19 cellular contexts compared by ENCODE assay signal in the genomic region with DNA sequence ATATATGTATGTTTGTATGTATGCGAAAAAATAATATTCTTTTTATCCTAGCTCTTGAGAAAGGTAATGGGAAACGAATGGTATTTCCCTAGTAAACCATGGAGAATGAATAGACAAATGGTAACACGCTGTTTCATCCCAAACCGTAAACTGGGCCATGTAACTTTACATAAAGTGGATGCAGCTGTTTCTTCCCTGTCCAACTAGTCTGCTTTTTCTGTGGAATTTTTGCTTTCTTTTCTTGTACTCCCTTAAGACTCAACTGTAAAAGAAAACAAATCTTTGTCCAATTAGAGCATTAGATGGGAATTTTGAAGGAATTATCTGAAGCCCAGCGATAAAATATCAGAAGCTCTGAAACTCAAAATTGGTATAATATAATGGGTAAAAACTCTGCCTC.
DNase-seq lines count a peak whose midpoint lies in the region; ATAC-seq and TF ChIP-seq lines count a peak whose summit lies in the region.
"Had no signal": no experiment of that assay in that cellular context is flagged by ENCODE, and none has a peak within 500 bp of the region (broad histone marks: within the 10 kb centered on the region; RNA-seq: fewer than 3 reads in every experiment).

No MANE protein-coding gene starts in this region.

- intact Hi-C loops in heart right ventricle (cut with DNase I): no loop called here
- intact Hi-C loops in right cardiac atrium (cut with DNase I): loop anchor here in 1 of 4 donors (10.0 kb wide), 1 partner anchor 54 kb away; no protein-coding TSS in a partner anchor

- no peak overlapping the region for H2BK5ac ChIP-seq in mesenchymal stem cell (ENCODE audit: low read depth, low read length, poor library complexity, severe bottlenecking)

- no peak overlapping the region for H2BK12ac ChIP-seq in mesenchymal stem cell (ENCODE audit: low read length in 2 of 2)

- no peak overlapping the region for H2BK120ac ChIP-seq in mesenchymal stem cell (ENCODE audit: low read depth, low read length)

- H3K4ac ChIP-seq in mesenchymal stem cell (ENCODE audit: low read depth in 1 of 2, low read length in 2 of 2): no peak overlapping the region

- H3K27me3 ChIP-seq in heart right ventricle: no peaks in the 10 kb centered on the region
- H3K27me3 ChIP-seq in right cardiac atrium (ENCODE audit: control insufficient read depth, insufficient read depth): no peaks in the 10 kb centered on the region
- H3K27me3 ChIP-seq in mesenchymal stem cell (ENCODE audit: control insufficient read depth in 1 of 2, insufficient read depth in 1 of 2, low read length in 2 of 2): no peaks in the 10 kb centered on the region
- H3K27me3 ChIP-seq in subcutaneous abdominal adipose tissue (ENCODE audit: control insufficient read depth in 5 of 5, insufficient read depth in 4 of 5, low read length in 5 of 5): no peaks in the 10 kb centered on the region
- H3K27me3 ChIP-seq: Peyer's patch had no signal

- H3K9ac ChIP-seq in mesenchymal stem cell (ENCODE audit: low read length): peak overlapping the region; percentile 17
- H3K9ac ChIP-seq in subcutaneous abdominal adipose tissue (ENCODE audit: low read length in 5 of 5): peak overlapping the region in 1 of 5 donors; percentile 3

- no peak overlapping the region for H3K14ac ChIP-seq in mesenchymal stem cell (ENCODE audit: low read length in 2 of 2)

- 79 to 82% methylated on average over 5 of the region's 5 CpGs for WGBS in heart right ventricle, 2 donors
- WGBS in right cardiac atrium: 81% methylated on average over 5 of the region's 5 CpGs
- 96% methylated on average over 4 of the region's 5 CpGs for WGBS in mesenchymal stem cell

- no peaks in the 10 kb centered on the region for H3K79me1 ChIP-seq in mesenchymal stem cell (replicated peaks; ENCODE audit: low read length, poor library complexity, severe bottlenecking)

- DNase-seq in heart right ventricle (no peak), right cardiac atrium (no peak), mesenchymal stem cell (no peak), NCI-H1694 (lab: John Stamatoyannopoulos, UW) (no peak), mesenteric fat pad (ENCODE audit: low spot score) (no peak), activated gamma-delta T cell treated with Interleukin-2 at 50 U/mL for 16 hours (no peak)
- DNase-seq: CD4-positive, alpha-beta memory T cell; NCI-H1105; NCI-H187; NCI-H2107; NCI-H510A; NCI-H748 treated with DMSO at 0.1 percent for 48 hours; NK-92 treated with Interleukin-12 subunit alpha and Interleukin-12 subunit beta, amount 100 ng/mL, for 24 hours; Peyer's patch; SHP77 treated with DMSO at 0.1 percent for 48 hours had no signal

- H4K91ac ChIP-seq in mesenchymal stem cell (ENCODE audit: low read length): no peak overlapping the region

- peak overlapping the region in 6 of 10 donors; percentile 28 to 60 (median 50) for H3K27ac ChIP-seq in heart right ventricle
- no peak overlapping the region for H3K27ac ChIP-seq in right cardiac atrium (ENCODE audit: low read length)
- no peak overlapping the region for H3K27ac ChIP-seq in mesenchymal stem cell (ENCODE audit: low read length, poor library complexity, severe bottlenecking)
- peak overlapping the region; percentile 50 for H3K27ac ChIP-seq in subcutaneous abdominal adipose tissue (ENCODE audit: low read depth, low read length)

- H3K36me3 ChIP-seq in heart right ventricle: no peaks in the 10 kb centered on the region
- H3K36me3 ChIP-seq in mesenchymal stem cell (ENCODE audit: control insufficient read depth in 1 of 2, insufficient read depth in 2 of 2, low read depth in 1 of 2, low read length in 2 of 2): no peaks in the 10 kb centered on the region
- H3K36me3 ChIP-seq in subcutaneous abdominal adipose tissue (ENCODE audit: control insufficient read depth in 5 of 5, insufficient read depth in 5 of 5, low read length in 5 of 5): no peaks in the 10 kb centered on the region
- H3K36me3 ChIP-seq: Peyer's patch had no signal

- peaks cover 5 to 74% (median 39%) of the 10 kb centered on the region in 9 donors for H3K4me1 ChIP-seq in heart right ventricle
- peaks cover 4% of the 10 kb centered on the region for H3K4me1 ChIP-seq in right cardiac atrium (ENCODE audit: control insufficient read depth, insufficient read depth, low read length)
- no peaks in the 10 kb centered on the region for H3K4me1 ChIP-seq in mesenchymal stem cell (ENCODE audit: control insufficient read depth, insufficient read depth, low read depth, low read length)
- peaks cover 0 to 44% (median 16%) of the 10 kb centered on the region in 5 donors for H3K4me1 ChIP-seq in subcutaneous abdominal adipose tissue (ENCODE audit: control insufficient read depth in 5 of 5, insufficient read depth in 5 of 5, low read length in 5 of 5)
- H3K4me1 ChIP-seq: Peyer's patch had no signal

- no peak overlapping the region for H3K4me2 ChIP-seq in mesenchymal stem cell (ENCODE audit: low read length, poor library complexity, severe bottlenecking)
- H3K4me2 ChIP-seq: GM23338 had no signal

- no peak overlapping the region for H2AK5ac ChIP-seq in mesenchymal stem cell (ENCODE audit: low read length, severe bottlenecking)

- TF ChIP-seq CTCF in heart right ventricle (IDR thresholded peaks at IDR 0.05): no peak

- H3K4me3 ChIP-seq in heart right ventricle (no peak overlapping the region), right cardiac atrium (ENCODE audit: low read length) (no peak overlapping the region), mesenchymal stem cell (ENCODE audit: insufficient read depth in 1 of 2, low read depth in 1 of 2, low read length in 2 of 2) (no peak overlapping the region), subcutaneous abdominal adipose tissue (ENCODE audit: low read depth in 1 of 5, low read length in 5 of 5) (no peak overlapping the region)
- H3K4me3 ChIP-seq: GM23338, K562, Peyer's patch had no signal

- peak in 4 of 8 donors; percentile 37 to 57 (median 45) for ATAC-seq in heart right ventricle
- no peak for ATAC-seq in right cardiac atrium
- ATAC-seq: GM23338, HCT116, K562 had no signal

- no peak overlapping the region for H3K23ac ChIP-seq in mesenchymal stem cell (ENCODE audit: low read length in 2 of 2)

- no peak overlapping the region for H2BK15ac ChIP-seq in mesenchymal stem cell (ENCODE audit: low read depth, poor library complexity, severe bottlenecking)

- no peak overlapping the region for H2AFZ ChIP-seq in mesenchymal stem cell (ENCODE audit: low read depth, low read length)
- H2AFZ ChIP-seq: GM23338 had no signal

- H4K8ac ChIP-seq in mesenchymal stem cell (ENCODE audit: low read length): no peak overlapping the region

- H3K18ac ChIP-seq in mesenchymal stem cell (ENCODE audit: low read depth in 1 of 2, low read length in 2 of 2): no peak overlapping the region

- H3K9me3 ChIP-seq in heart right ventricle (no peaks in the 10 kb centered on the region), right cardiac atrium (ENCODE audit: control insufficient read depth, low read length) (no peaks in the 10 kb centered on the region), mesenchymal stem cell (ENCODE audit: control insufficient read depth, low read length) (no peaks in the 10 kb centered on the region), subcutaneous abdominal adipose tissue (ENCODE audit: control insufficient read depth in 5 of 5, low read length in 5 of 5) (no peaks in the 10 kb centered on the region)
- H3K9me3 ChIP-seq: Peyer's patch had no signal

Comparison
In these comparisons a context has a peak if more than half of its experiments do, and no peak if none do; other contexts are left out.
1. H3K27ac ChIP-seq: peak in heart right ventricle (6 of 10) and subcutaneous abdominal adipose tissue (single experiment); none in right cardiac atrium (single experiment) and mesenchymal stem cell (single experiment).